In the genomic region with DNA sequence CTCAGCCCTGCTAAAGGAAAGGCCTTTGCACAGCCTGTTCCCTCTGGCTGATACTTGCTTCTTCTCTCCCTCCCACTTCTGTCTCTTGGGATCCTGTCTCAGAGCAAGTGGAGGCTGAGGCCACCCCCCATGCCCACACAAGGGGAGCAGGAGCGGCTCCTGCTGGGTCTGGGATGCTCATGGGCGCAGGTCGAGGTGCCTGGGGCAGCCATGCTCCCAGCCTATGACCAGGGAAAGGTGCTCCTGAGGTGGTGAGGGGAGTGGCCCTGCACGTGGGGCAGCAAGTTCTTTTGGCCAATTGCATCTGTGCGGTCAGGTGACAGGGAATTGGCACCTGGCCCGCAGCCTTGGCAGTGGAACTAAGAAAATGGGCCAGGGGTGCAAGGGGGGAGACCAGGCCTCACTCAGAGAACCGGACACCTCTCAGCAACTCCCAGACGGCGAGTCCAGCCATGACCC, we compare ENCODE assay signal across 2 cellular contexts.
TF ChIP-seq lines count a peak whose summit lies in the region.

No MANE protein-coding gene starts in this region.

TF ChIP-seq in HEK293, 187 proteins besides CTCF, POLR2A, EP300 and RAD21 (continues in another document):
- TF ChIP-seq ZNF175 (tag by site-specific recombination; IDR thresholded peaks at IDR 0.05): no peak
- TF ChIP-seq YY2 (tag by site-specific recombination; IDR thresholded peaks at IDR 0.05): no peak
- 0 out of 2 replicates have a peak, but pooled peaks have one; percentile 11 for TF ChIP-seq KLF9 (tag by site-specific recombination; IDR thresholded peaks at IDR 0.05; ENCODE audit: low read depth)
- no peak for TF ChIP-seq SP7 (tag by site-specific recombination; IDR thresholded peaks at IDR 0.05)
- TF ChIP-seq, protein P1, sequence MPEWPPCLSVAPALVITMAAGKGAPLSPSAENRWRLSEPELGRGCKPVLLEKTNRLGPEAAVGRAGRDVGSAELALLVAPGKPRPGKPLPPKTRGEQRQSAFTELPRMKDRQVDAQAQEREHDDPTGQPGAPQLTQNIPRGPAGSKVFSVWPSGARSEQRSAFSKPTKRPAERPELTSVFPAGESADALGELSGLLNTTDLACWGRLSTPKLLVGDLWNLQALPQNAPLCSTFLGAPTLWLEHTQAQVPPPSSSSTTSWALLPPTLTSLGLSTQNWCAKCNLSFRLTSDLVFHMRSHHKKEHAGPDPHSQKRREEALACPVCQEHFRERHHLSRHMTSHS (tag by site-specific recombination; IDR thresholded peaks at IDR 0.05): no peak
- TF ChIP-seq ZFP69B (tag by site-specific recombination; IDR thresholded peaks at IDR 0.05): no peak
- no peak for TF ChIP-seq HOXA7 (CRISPR knock-in tag; IDR thresholded peaks at IDR 0.05; ENCODE audit: borderline replicate concordance)
- TF ChIP-seq ZBTB10 (tag by site-specific recombination; IDR thresholded peaks at IDR 0.05): peak; percentile 45; the same call in 1 of the 2 replicates
- TF ChIP-seq ZFHX2 (tag by site-specific recombination; conservative IDR thresholded peaks at IDR 0.05): peak; percentile 30
- TF ChIP-seq ZNF473 (tag by site-specific recombination; IDR thresholded peaks at IDR 0.05): no peak
- no peak for TF ChIP-seq ZBTB20 (tag by site-specific recombination; IDR thresholded peaks at IDR 0.05)
- TF ChIP-seq, protein P2, sequence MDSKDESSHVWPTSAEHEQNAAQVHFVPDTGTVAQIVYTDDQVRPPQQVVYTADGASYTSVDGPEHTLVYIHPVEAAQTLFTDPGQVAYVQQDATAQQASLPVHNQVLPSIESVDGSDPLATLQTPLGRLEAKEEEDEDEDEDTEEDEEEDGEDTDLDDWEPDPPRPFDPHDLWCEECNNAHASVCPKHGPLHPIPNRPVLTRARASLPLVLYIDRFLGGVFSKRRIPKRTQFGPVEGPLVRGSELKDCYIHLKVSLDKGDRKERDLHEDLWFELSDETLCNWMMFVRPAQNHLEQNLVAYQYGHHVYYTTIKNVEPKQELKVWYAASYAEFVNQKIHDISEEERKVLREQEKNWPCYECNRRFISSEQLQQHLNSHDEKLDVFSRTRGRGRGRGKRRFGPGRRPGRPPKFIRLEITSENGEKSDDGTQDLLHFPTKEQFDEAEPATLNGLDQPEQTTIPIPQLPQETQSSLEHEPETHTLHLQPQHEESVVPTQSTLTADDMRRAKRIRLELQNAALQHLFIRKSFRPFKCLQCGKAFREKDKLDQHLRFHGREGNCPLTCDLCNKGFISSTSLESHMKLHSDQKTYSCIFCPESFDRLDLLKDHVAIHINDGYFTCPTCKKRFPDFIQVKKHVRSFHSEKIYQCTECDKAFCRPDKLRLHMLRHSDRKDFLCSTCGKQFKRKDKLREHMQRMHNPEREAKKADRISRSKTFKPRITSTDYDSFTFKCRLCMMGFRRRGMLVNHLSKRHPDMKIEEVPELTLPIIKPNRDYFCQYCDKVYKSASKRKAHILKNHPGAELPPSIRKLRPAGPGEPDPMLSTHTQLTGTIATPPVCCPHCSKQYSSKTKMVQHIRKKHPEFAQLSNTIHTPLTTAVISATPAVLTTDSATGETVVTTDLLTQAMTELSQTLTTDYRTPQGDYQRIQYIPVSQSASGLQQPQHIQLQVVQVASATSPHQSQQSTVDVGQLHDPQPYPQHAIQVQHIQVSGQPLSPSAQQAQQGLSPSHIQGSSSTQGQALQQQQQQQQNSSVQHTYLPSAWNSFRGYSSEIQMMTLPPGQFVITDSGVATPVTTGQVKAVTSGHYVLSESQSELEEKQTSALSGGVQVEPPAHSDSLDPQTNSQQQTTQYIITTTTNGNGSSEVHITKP (tag by site-specific recombination; IDR thresholded peaks at IDR 0.05): peak; percentile 75
- TF ChIP-seq PRDM1 (tag by site-specific recombination; IDR thresholded peaks at IDR 0.05): no peak
- no peak for TF ChIP-seq ZNF701 (tag by site-specific recombination; IDR thresholded peaks at IDR 0.05)
- TF ChIP-seq ZNF610 (tag by site-specific recombination; IDR thresholded peaks at IDR 0.05; ENCODE audit: borderline replicate concordance): no peak
- TF ChIP-seq ZNF544 (tag by site-specific recombination; IDR thresholded peaks at IDR 0.05): no peak
- no peak for TF ChIP-seq SETDB1 (IDR thresholded peaks at IDR 0.05; ENCODE audit: insufficient read length, low read length)
- peak; percentile 97 for TF ChIP-seq ZNF341 (tag by site-specific recombination; IDR thresholded peaks at IDR 0.05; ENCODE audit: low read depth)
- no peak for TF ChIP-seq ZNF280C (tag by site-specific recombination; IDR thresholded peaks at IDR 0.05)
- no peak for TF ChIP-seq ZNF140 (tag by site-specific recombination; IDR thresholded peaks at IDR 0.05)
- no peak for TF ChIP-seq ZNF169 (tag by site-specific recombination; IDR thresholded peaks at IDR 0.05)
- TF ChIP-seq ZNF571 (tag by site-specific recombination; IDR thresholded peaks at IDR 0.05): no peak

TF ChIP-seq in K562, 482 proteins besides CTCF, POLR2A, EP300 and RAD21:
- TF ChIP-seq, protein P3, sequence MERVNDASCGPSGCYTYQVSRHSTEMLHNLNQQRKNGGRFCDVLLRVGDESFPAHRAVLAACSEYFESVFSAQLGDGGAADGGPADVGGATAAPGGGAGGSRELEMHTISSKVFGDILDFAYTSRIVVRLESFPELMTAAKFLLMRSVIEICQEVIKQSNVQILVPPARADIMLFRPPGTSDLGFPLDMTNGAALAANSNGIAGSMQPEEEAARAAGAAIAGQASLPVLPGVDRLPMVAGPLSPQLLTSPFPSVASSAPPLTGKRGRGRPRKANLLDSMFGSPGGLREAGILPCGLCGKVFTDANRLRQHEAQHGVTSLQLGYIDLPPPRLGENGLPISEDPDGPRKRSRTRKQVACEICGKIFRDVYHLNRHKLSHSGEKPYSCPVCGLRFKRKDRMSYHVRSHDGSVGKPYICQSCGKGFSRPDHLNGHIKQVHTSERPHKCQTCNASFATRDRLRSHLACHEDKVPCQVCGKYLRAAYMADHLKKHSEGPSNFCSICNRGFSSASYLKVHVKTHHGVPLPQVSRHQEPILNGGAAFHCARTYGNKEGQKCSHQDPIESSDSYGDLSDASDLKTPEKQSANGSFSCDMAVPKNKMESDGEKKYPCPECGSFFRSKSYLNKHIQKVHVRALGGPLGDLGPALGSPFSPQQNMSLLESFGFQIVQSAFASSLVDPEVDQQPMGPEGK (CRISPR knock-in tag; IDR thresholded peaks at IDR 0.05; ENCODE audit: borderline replicate concordance): no peak
- TF ChIP-seq SP1 (CRISPR knock-in tag; IDR thresholded peaks at IDR 0.05) (no peak), MLX (CRISPR knock-in tag; conservative IDR thresholded peaks at IDR 0.05) (no peak), SIN3A (IDR thresholded peaks at IDR 0.05; ENCODE audit: borderline replicate concordance in 2 of 2, control insufficient read depth in 1 of 2, low read depth in 2 of 2, low read length in 2 of 2) (no peak), SMAD4 (CRISPR knock-in tag; conservative IDR thresholded peaks at IDR 0.05) (no peak), STAT5A (IDR thresholded peaks at IDR 0.05; ENCODE audit: borderline replicate concordance, low read length) (no peak), ZNF316 (IDR thresholded peaks at IDR 0.05) (no peak), MEF2A (IDR thresholded peaks at IDR 0.05; ENCODE audit: control insufficient read depth, low read depth, low read length) (no peak), GMEB1 (CRISPR knock-in tag; IDR thresholded peaks at IDR 0.05) (no peak), PTRF (tag; IDR thresholded peaks at IDR 0.05) (no peak), SOX6 (IDR thresholded peaks at IDR 0.05) (no peak), USF1 (CRISPR knock-in tag; IDR thresholded peaks at IDR 0.05) (peak; percentile 28; the same call in 1 of the 2 replicates), MCM7 (IDR thresholded peaks at IDR 0.05) (no peak), LEF1 (IDR thresholded peaks at IDR 0.05) (no peak), E2F3 (CRISPR knock-in tag; IDR thresholded peaks at IDR 0.05) (no peak), ZBTB7A (IDR thresholded peaks at IDR 0.05; ENCODE audit: borderline replicate concordance, control insufficient read depth, low read depth, low read length) (0 out of 2 replicates have a peak, but pooled peaks have one; percentile 7), ZNF212 (CRISPR knock-in tag; IDR thresholded peaks at IDR 0.05) (no peak), NFIC (IDR thresholded peaks at IDR 0.05) (peak; percentile 18; the same call in 1 of the 2 replicates)
- TF ChIP-seq, protein P4, sequence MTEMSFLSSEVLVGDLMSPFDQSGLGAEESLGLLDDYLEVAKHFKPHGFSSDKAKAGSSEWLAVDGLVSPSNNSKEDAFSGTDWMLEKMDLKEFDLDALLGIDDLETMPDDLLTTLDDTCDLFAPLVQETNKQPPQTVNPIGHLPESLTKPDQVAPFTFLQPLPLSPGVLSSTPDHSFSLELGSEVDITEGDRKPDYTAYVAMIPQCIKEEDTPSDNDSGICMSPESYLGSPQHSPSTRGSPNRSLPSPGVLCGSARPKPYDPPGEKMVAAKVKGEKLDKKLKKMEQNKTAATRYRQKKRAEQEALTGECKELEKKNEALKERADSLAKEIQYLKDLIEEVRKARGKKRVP (CRISPR knock-in tag; IDR thresholded peaks at IDR 0.05): no peak
